Comparison of ENCODE assay signal across 22 cellular contexts in genomic region chr7:36468361-36469140, GRCh38.
"Had no signal": no experiment of that assay in that cellular context is flagged by ENCODE, and none has a peak within 500 bp of the region (broad histone marks: within the 10 kb centered on the region; RNA-seq: fewer than 3 reads in every experiment).

No MANE protein-coding gene starts in this region.

- H3K4me1 ChIP-seq: gastrocnemius medialis, spleen, thyroid gland had no signal

- ATAC-seq: activated CD4-positive, CD25-positive, alpha-beta regulatory T cell treated with anti-CD3 and anti-CD28 coated beads, Interleukin-2, amount 50 U/mL, for 24 hours; activated CD8-positive, alpha-beta T cell treated with anti-CD3 and anti-CD28 coated beads, Interleukin-2, amount 10 ng/mL, durations not matched to agents 7 days and 5 days; gastrocnemius medialis; left ventricle myocardium superior; mucosa of descending colon; sciatic nerve had no signal

- H3K9me3 ChIP-seq: ascending aorta, gastrocnemius medialis, mucosa of descending colon, thyroid gland had no signal

- H3K27me3 ChIP-seq: ascending aorta, gastrocnemius medialis, spleen, thyroid gland had no signal

- FAIRE-seq: bronchial epithelial cell, urothelium cell line had no signal

- H3K27ac ChIP-seq: ascending aorta, gastrocnemius medialis, spleen, thyroid gland had no signal

- H3K4me3 ChIP-seq: ascending aorta, gastrocnemius medialis, mucosa of descending colon, spleen, thyroid gland had no signal

- DNase-seq: activated CD4-positive, alpha-beta T cell treated with anti-CD3 and anti-CD28 coated beads, Interleukin-2, amount 10 ng/mL, durations not matched to agents 7 days and 5 days; activated CD8-positive, alpha-beta T cell treated with anti-CD3 and anti-CD28 coated beads, Interleukin-2, amount 10 ng/mL, durations not matched to agents 7 days and 5 days; activated naive CD4-positive, alpha-beta T cell treated with anti-CD3 and anti-CD28 coated beads, Interleukin-2, amount 50 U/mL, for 16 hours; activated T-cell treated with anti-CD3 and anti-CD28 coated beads, Interleukin-2, amount 50 U/mL, for 24 hours; dermis blood vessel endothelial cell; effector memory CD4-positive, alpha-beta T cell; gastrocnemius medialis; head of caudate nucleus; left ventricle myocardium superior; mesenchymal stem cell; mucosa of descending colon; naive B cell; spleen; stimulated activated CD8-positive, alpha-beta memory T cell treated with anti-CD3 and anti-CD28 coated beads, Interleukin-4, amount 100 ng/mL, for 48 hours; stimulated activated naive CD4-positive, alpha-beta T cell; T1000; thyroid gland had no signal

- H3K36me3 ChIP-seq: ascending aorta, gastrocnemius medialis, spleen, thyroid gland had no signal
